8 cellular contexts compared by ENCODE assay signal in genomic region chr20:44747166-44748004, GRCh38. TPM values are rescaled to one million over a fixed set of nuclear protein-coding genes. Genes with fewer than 3 reads are reported as not detected.
DNase-seq lines count a peak whose midpoint lies in the region; FAIRE-seq and TF ChIP-seq lines count a peak whose summit lies in the region.

No MANE protein-coding gene starts in this region.

- CTCF ChIA-PET in A673 (lab: Charles Lee) = interaction anchor here (0.6 to 1.8 kb wide), 10 partner anchors 10 to 348 kb away, joined by 3 to 10 read pairs (median 4); partner anchors contain the start of gene RIMS4

- H3K4me3 ChIP-seq in A673 (ENCODE audit: low read depth, low read length, poor library complexity, severe bottlenecking) (no peak overlapping the region), WI38 (ENCODE audit: low read depth, low read length) (no peak overlapping the region), kidney (ENCODE audit: low read length in 2 of 2) (no peak overlapping the region)

- H3K9me3 ChIP-seq in A673 (ENCODE audit: low read depth, low read length, poor library complexity, severe bottlenecking) (no peaks in the 10 kb centered on the region), kidney (ENCODE audit: control insufficient read depth in 1 of 2, low read length in 2 of 2) (no peaks in the 10 kb centered on the region)

- POLR2A ChIA-PET in A673 (lab: Charles Lee; ENCODE audit: low non-redundant PET) = no interaction called here

- TF ChIP-seq CTCF in A673 (conservative IDR thresholded peaks at IDR 0.05; ENCODE audit: low read depth, low read length) = peak; percentile 82
- TF ChIP-seq CTCF in GM20000 (IDR thresholded peaks at IDR 0.05; ENCODE audit: extremely low read depth, missing control alignments) = peak; percentile 57
- TF ChIP-seq CTCF in WI38 (IDR thresholded peaks at IDR 0.05; ENCODE audit: low read depth, low read length) = peak; percentile 71
- TF ChIP-seq CTCF in kidney (IDR thresholded peaks at IDR 0.05; ENCODE audit: borderline replicate concordance, extremely low read depth, insufficient read depth) = peak; percentile 59

- intact Hi-C loops in A673 (cut with micrococcal nuclease; ENCODE audit: unreplicated experiment) (loop anchor here (1.0 kb wide), 1 partner anchor 120 kb away; no protein-coding TSS in a partner anchor), kidney (cut with DNase I) (no loop called here)

- H3K9ac ChIP-seq in kidney (ENCODE audit: low read length in 2 of 2) = no peak overlapping the region

- H3K27ac ChIP-seq in A673 (ENCODE audit: low read depth, low read length, poor library complexity, severe bottlenecking) = no peak overlapping the region
- peak overlapping the region; percentile 16 for H3K27ac ChIP-seq in caudate nucleus (ENCODE audit: low read depth, low read length)
- no peak overlapping the region for H3K27ac ChIP-seq in kidney (ENCODE audit: low read depth in 2 of 2, low read length in 2 of 2)

- H3K36me3 ChIP-seq in A673 (ENCODE audit: insufficient read depth, low read length, poor library complexity, severe bottlenecking) = no peaks in the 10 kb centered on the region
- no peaks in the 10 kb centered on the region for H3K36me3 ChIP-seq in kidney (ENCODE audit: control insufficient read depth in 1 of 2, insufficient read depth in 2 of 2, low read length in 2 of 2)

- no TSS peak for BruUV-seq in A673 (replicated peaks; lab: Mats Ljungman, UMichigan)

- peaks cover 18% of the 10 kb centered on the region for H3K27me3 ChIP-seq in A673 (replicated peaks; ENCODE audit: insufficient read depth, low read depth, low read length, poor library complexity)

- no peak for FAIRE-seq in kidney (lab: Jason Lieb, UNC)

- DNase-seq in A673 (ENCODE audit: low spot score) = peak; percentile 87
- DNase-seq in GM20000 (ENCODE audit: low spot score) = peak; percentile 86
- peak; percentile 97 for DNase-seq in NCI-H2196 (lab: John Stamatoyannopoulos, UW; ENCODE audit: unreplicated experiment)
- DNase-seq in caudate nucleus (lab: John Stamatoyannopoulos, UW) = peak in 53 of 61 donors; percentile 9 to 94 (median 50)
- DNase-seq in kidney = peak; percentile 91
- DNase-seq in stimulated activated CD4-positive, alpha-beta T cell treated with anti-CD3 and anti-CD28 coated beads, Interleukin-2, amount 100 ng/mL, for 48 hours = peak; percentile 64
- DNase-seq in NK-92 (lab: John Stamatoyannopoulos, UW; ENCODE audit: unreplicated experiment) = no peak

- H3K4me1 ChIP-seq in A673 (ENCODE audit: insufficient read depth, low read length, poor library complexity, severe bottlenecking) (peaks cover 14% of the 10 kb centered on the region), kidney (ENCODE audit: control insufficient read depth in 1 of 2, insufficient read depth in 1 of 2, low read depth in 1 of 2, low read length in 2 of 2) (peaks cover 7 to 10% of the 10 kb centered on the region in 2 donors)

RNA-seq across cellular contexts. Expression of gene KCNK15, which starts 1.7 kb away (rescaled TPM):
- total RNA-seq in A673 (2021) (not detected in 2 replicates), kidney (11.7 TPM)
- polyA plus RNA-seq in kidney (ENCODE audit: insufficient read depth, low read depth, low replicate concordance) = 0.62 TPM

RNA-seq across cellular contexts. Expression of gene CCN5, which starts 32.2 kb away (rescaled TPM):
- total RNA-seq in A673 (2021) = not detected in 2 replicates
- total RNA-seq in kidney = 3.1 TPM
- polyA plus RNA-seq in kidney (ENCODE audit: insufficient read depth, low read depth, low replicate concordance) = 0.41 TPM

Comparison
In these comparisons a context has a peak if more than half of its experiments do, and no peak if none do; other contexts are left out.
1. RNA of gene KCNK15, which starts 1.7 kb away (total RNA-seq): 11.7 TPM in kidney (single experiment); not detected in A673; every median in the first group is over 10 times any median in the second.
2. Peak in every context shown above with its lines, with median percentiles within 50 percentile points of each other: CTCF ChIP-seq.